Comparison of ENCODE assay signal across 18 cellular contexts in the genomic region with DNA sequence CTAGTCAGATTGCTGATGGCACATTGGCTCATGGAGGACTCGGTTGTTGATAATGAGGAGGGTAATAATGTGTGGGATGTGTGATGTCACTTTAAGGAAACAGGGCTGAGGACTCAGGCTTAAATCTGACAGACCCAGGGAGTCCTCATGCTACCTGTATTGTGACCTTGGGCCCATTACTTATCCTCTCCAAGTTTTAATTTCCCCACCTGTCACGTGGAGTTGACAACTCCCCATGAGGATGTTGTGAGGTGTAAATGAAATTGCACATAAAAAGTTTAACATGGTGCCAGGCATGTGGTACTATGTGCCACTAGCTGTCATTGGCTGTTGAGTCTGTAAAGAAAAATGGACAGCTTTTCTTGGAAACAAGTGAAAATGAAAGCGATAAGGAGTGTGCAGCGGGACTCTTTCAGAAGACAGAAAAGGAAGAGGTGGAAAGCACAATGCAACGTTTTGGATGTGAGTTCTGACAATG. TPM values are rescaled to one million over a fixed set of nuclear protein-coding genes. Genes with fewer than 3 reads are reported as not detected.
DNase-seq lines count a peak whose midpoint lies in the region; ATAC-seq and TF ChIP-seq lines count a peak whose summit lies in the region.
"Had no signal": no experiment of that assay in that cellular context is flagged by ENCODE, and none has a peak within 500 bp of the region (broad histone marks: within the 10 kb centered on the region; RNA-seq: fewer than 3 reads in every experiment).

No MANE protein-coding gene starts in this region.

- peaks cover 13% of the 10 kb centered on the region for H3K4me1 ChIP-seq in smooth muscle cell (ENCODE audit: low read depth)
- H3K4me1 ChIP-seq in neural progenitor cell = peaks cover 13% of the 10 kb centered on the region
- H3K4me1 ChIP-seq: thyroid gland had no signal

- H4K20me1 ChIP-seq in smooth muscle cell (ENCODE audit: low read depth) = no peaks in the 10 kb centered on the region
- no peaks in the 10 kb centered on the region for H4K20me1 ChIP-seq in neural progenitor cell (ENCODE audit: low read depth)

- H3K4me3 ChIP-seq in smooth muscle cell (no peak overlapping the region), neural progenitor cell (no peak overlapping the region)
- H3K4me3 ChIP-seq: lung, thyroid gland had no signal

- H3K4me3 Mint-ChIP-seq in T-helper 2 cell treated with Interferon-gamma antibody and Interleukin-4, amounts not matched to agents 5 μg/mL and 100 μg/mL, for 36 hours = peak overlapping the region; percentile 80
- no peak overlapping the region for H3K4me3 Mint-ChIP-seq in dendritic cell treated with granulocyte-macrophage colony-stimulating factor and Interleukin-4, amounts not matched to agents 40 ng/mL and 50 ng/mL, for 4 days
- no peak overlapping the region for H3K4me3 Mint-ChIP-seq in neural progenitor cell

- H3K4me2 ChIP-seq in smooth muscle cell (no peak overlapping the region), neural progenitor cell (no peak overlapping the region)
- H3K4me2 ChIP-seq: KMS-11 had no signal

- peak; percentile 35 to 43 for DNase-seq in activated CD4-positive, alpha-beta T cell treated with anti-CD3 and anti-CD28 coated beads for 4 hours
- no peak for DNase-seq in activated CD4-positive, alpha-beta T cell treated with anti-CD3 and anti-CD28 coated beads, Interleukin-2, amount 50 U/mL, for 48 hours
- DNase-seq in T-helper 2 cell treated with Interferon-gamma antibody and Interleukin-4, amounts not matched to agents 5 μg/mL and 100 μg/mL, for 36 hours (ENCODE audit: low spot score) = peak; percentile 52
- DNase-seq in smooth muscle cell (lab: John Stamatoyannopoulos, UW; ENCODE audit: unreplicated experiment) (no peak), GM10266 (ENCODE audit: extremely low spot score) (no peak), neural progenitor cell (ENCODE audit: low spot score) (no peak)
- DNase-seq: effector CD4-positive, alpha-beta T cell; EL; glutamatergic neuron; NCI-H2081 treated with DMSO at 0.1 percent for 48 hours; thyroid gland had no signal

- TF ChIP-seq CTCF in smooth muscle cell (IDR thresholded peaks at IDR 0.05; ENCODE audit: borderline replicate concordance, insufficient read depth, poor library complexity, severe bottlenecking) = no peak
- TF ChIP-seq CTCF in GM10266 (IDR thresholded peaks at IDR 0.05; ENCODE audit: control insufficient read depth, insufficient read depth, low read depth, missing control alignments) = no peak
- no peak for TF ChIP-seq CTCF in neural progenitor cell (IDR thresholded peaks at IDR 0.05)

- peak overlapping the region; percentile 98 for H3K27ac Mint-ChIP-seq in T-helper 2 cell treated with Interferon-gamma antibody and Interleukin-4, amounts not matched to agents 5 μg/mL and 100 μg/mL, for 36 hours
- peak overlapping the region; percentile 92 for H3K27ac Mint-ChIP-seq in dendritic cell treated with granulocyte-macrophage colony-stimulating factor and Interleukin-4, amounts not matched to agents 40 ng/mL and 50 ng/mL, for 4 days
- H3K27ac Mint-ChIP-seq in neural progenitor cell = no peak overlapping the region
- H3K27ac Mint-ChIP-seq: progenitor cell of endocrine pancreas had no signal

- H3K27ac ChIP-seq in smooth muscle cell (ENCODE audit: low read depth) (peak overlapping the region; percentile 72), neural progenitor cell (no peak overlapping the region)
- H3K27ac ChIP-seq: KMS-11, thyroid gland had no signal

- H3K27me3 ChIP-seq in smooth muscle cell (ENCODE audit: low read depth) = no peaks in the 10 kb centered on the region
- peaks cover 14% of the 10 kb centered on the region for H3K27me3 ChIP-seq in neural progenitor cell
- H3K27me3 ChIP-seq: thyroid gland had no signal

- peaks cover 83% of the 10 kb centered on the region for H3K36me3 Mint-ChIP-seq in T-helper 2 cell treated with Interferon-gamma antibody and Interleukin-4, amounts not matched to agents 5 μg/mL and 100 μg/mL, for 36 hours (ENCODE audit: low read depth)
- peaks cover 59% of the 10 kb centered on the region for H3K36me3 Mint-ChIP-seq in dendritic cell treated with granulocyte-macrophage colony-stimulating factor and Interleukin-4, amounts not matched to agents 40 ng/mL and 50 ng/mL, for 4 days (ENCODE audit: low read depth)
- no peaks in the 10 kb centered on the region for H3K36me3 Mint-ChIP-seq in neural progenitor cell

- no peaks in the 10 kb centered on the region for H3K79me2 ChIP-seq in smooth muscle cell (ENCODE audit: low read depth)
- no peaks in the 10 kb centered on the region for H3K79me2 ChIP-seq in neural progenitor cell (ENCODE audit: low read depth)

- no peak for ATAC-seq in GM21515 (IDR thresholded peaks at IDR 0.05; ENCODE audit: unreplicated experiment)
- ATAC-seq: Panc1 had no signal

- no peaks in the 10 kb centered on the region for H3K36me3 ChIP-seq in smooth muscle cell (ENCODE audit: low read depth)
- no peaks in the 10 kb centered on the region for H3K36me3 ChIP-seq in neural progenitor cell
- H3K36me3 ChIP-seq: thyroid gland had no signal

- no peak overlapping the region for H3K9ac ChIP-seq in smooth muscle cell (ENCODE audit: low read depth)
- H3K9ac ChIP-seq in neural progenitor cell = no peak overlapping the region
- H3K9ac ChIP-seq: KMS-11 had no signal

- H3K4me1 Mint-ChIP-seq in T-helper 2 cell treated with Interferon-gamma antibody and Interleukin-4, amounts not matched to agents 5 μg/mL and 100 μg/mL, for 36 hours (ENCODE audit: low read depth) = peaks cover 85% of the 10 kb centered on the region
- H3K4me1 Mint-ChIP-seq in dendritic cell treated with granulocyte-macrophage colony-stimulating factor and Interleukin-4, amounts not matched to agents 40 ng/mL and 50 ng/mL, for 4 days (ENCODE audit: low read depth) = peaks cover 97% of the 10 kb centered on the region
- H3K4me1 Mint-ChIP-seq in neural progenitor cell = peaks cover 9% of the 10 kb centered on the region

- 93% methylated on average over 5 of the region's 5 CpGs for WGBS in smooth muscle cell (ENCODE audit: low lambda C conversion rate)

- no peaks in the 10 kb centered on the region for H3K9me3 ChIP-seq in smooth muscle cell (replicated peaks; ENCODE audit: low read depth)
- H3K9me3 ChIP-seq in neural progenitor cell (ENCODE audit: low read depth) = no peaks in the 10 kb centered on the region
- H3K9me3 ChIP-seq: thyroid gland had no signal

- no peaks in the 10 kb centered on the region for H3K27me3 Mint-ChIP-seq in T-helper 2 cell treated with Interferon-gamma antibody and Interleukin-4, amounts not matched to agents 5 μg/mL and 100 μg/mL, for 36 hours (ENCODE audit: low read depth)
- no peaks in the 10 kb centered on the region for H3K27me3 Mint-ChIP-seq in dendritic cell treated with granulocyte-macrophage colony-stimulating factor and Interleukin-4, amounts not matched to agents 40 ng/mL and 50 ng/mL, for 4 days
- peaks cover 5% of the 10 kb centered on the region for H3K27me3 Mint-ChIP-seq in neural progenitor cell (ENCODE audit: insufficient read depth, low read depth)

- H2AFZ ChIP-seq in smooth muscle cell (ENCODE audit: low read depth) = no peak overlapping the region
- H2AFZ ChIP-seq in neural progenitor cell (replicated peaks) = no peak overlapping the region

- H3F3A ChIP-seq in smooth muscle cell (ENCODE audit: low read depth) = peaks cover 8% of the 10 kb centered on the region
- peaks cover 18% of the 10 kb centered on the region for H3F3A ChIP-seq in neural progenitor cell (ENCODE audit: low read depth)

- H3K9me3 Mint-ChIP-seq in T-helper 2 cell treated with Interferon-gamma antibody and Interleukin-4, amounts not matched to agents 5 μg/mL and 100 μg/mL, for 36 hours = peaks cover 5% of the 10 kb centered on the region
- peaks cover 7% of the 10 kb centered on the region for H3K9me3 Mint-ChIP-seq in dendritic cell treated with granulocyte-macrophage colony-stimulating factor and Interleukin-4, amounts not matched to agents 40 ng/mL and 50 ng/mL, for 4 days
- peaks cover 2% of the 10 kb centered on the region for H3K9me3 Mint-ChIP-seq in neural progenitor cell

- intact Hi-C loops in dendritic cell treated with granulocyte-macrophage colony-stimulating factor and Interleukin-4, amounts not matched to agents 40 ng/mL and 50 ng/mL, for 4 days (cut with micrococcal nuclease) = loop anchor here (5.0 kb wide), 1 partner anchor 51 kb away; no protein-coding TSS in a partner anchor

RNA-seq across cellular contexts. Expression of a gene that starts 15.3 kb away (rescaled TPM):
- total RNA-seq in smooth muscle cell (0.09 and 0.18 TPM in 2 replicates), neural progenitor cell (ENCODE audit: low replicate concordance) (0.12 TPM in 1 of 2 replicates, not detected in the other)
- 0.07 and 0.27 TPM in 2 replicates for polyA plus RNA-seq in smooth muscle cell
- total RNA-seq: A172 had no signal

Comparison
In these comparisons a context has a peak if more than half of its experiments do, and no peak if none do; other contexts are left out.
1. DNase-seq: peak in activated CD4-positive, alpha-beta T cell treated with anti-CD3 and anti-CD28 coated beads for 4 hours (2 of 2) and T-helper 2 cell treated with Interferon-gamma antibody and Interleukin-4, amounts not matched to agents 5 μg/mL and 100 μg/mL, for 36 hours (single experiment); none in activated CD4-positive, alpha-beta T cell treated with anti-CD3 and anti-CD28 coated beads, Interleukin-2, amount 50 U/mL, for 48 hours (0 of 2), smooth muscle cell (single experiment), GM10266 (single experiment) and neural progenitor cell (single experiment).